ENCODE assay signal across 9 cellular contexts in genomic region chr15:45634442-45635190, GRCh38. TPM values are rescaled to one million over a fixed set of nuclear protein-coding genes. Genes with fewer than 3 reads are reported as not detected.
DNase-seq lines count a peak whose midpoint lies in the region; ATAC-seq, FAIRE-seq and TF ChIP-seq lines count a peak whose summit lies in the region.
"Had no signal": no experiment of that assay in that cellular context is flagged by ENCODE, and none has a peak within 500 bp of the region (broad histone marks: within the 10 kb centered on the region; RNA-seq: fewer than 3 reads in every experiment).

Gene SQOR, plus strand, starts transcription at chr15:45635029. Its CDS starts 23,895 bp downstream, at chr15:45658924.

- intact Hi-C loops in left cardiac atrium (cut with DNase I) (no loop called here), vagina (cut with DNase I) (no loop called here)

- no peaks in the 10 kb centered on the region for H3K9me3 ChIP-seq in vagina

- FAIRE-seq in GM19239 (lab: Jason Lieb, UNC): peak; percentile 23
- FAIRE-seq: islet of Langerhans had no signal

- no peak for TF ChIP-seq CTCF in vagina (IDR thresholded peaks at IDR 0.05)

- ATAC-seq in HG03439 (IDR thresholded peaks at IDR 0.05; ENCODE audit: unreplicated experiment): peak; percentile 81
- peak; percentile 88 to 91 for ATAC-seq in left cardiac atrium

- peak in 1 of 2 donors; percentile 35 for TF ChIP-seq POLR2A in vagina (IDR thresholded peaks at IDR 0.05)

- H3K4me1 ChIP-seq in vagina: peaks cover 62% of the 10 kb centered on the region

- H3K36me3 ChIP-seq in vagina: no peaks in the 10 kb centered on the region

- H3K27ac ChIP-seq in vagina: peak within 1 kb of the TSS; percentile 83

- DNase-seq in C1 segment of cervical spinal cord (lab: John Stamatoyannopoulos, UW) (peak in 10 of 14 donors; percentile 21 to 79 (median 51)), GM19239 (ENCODE audit: insufficient read length, low spot score) (peak; percentile 47), SKM-1 (lab: John Stamatoyannopoulos, UW; ENCODE audit: unreplicated experiment) (peak; percentile 75), left cardiac atrium (peak; percentile 92), putamen (ENCODE audit: low spot score) (peak; percentile 56), vagina (ENCODE audit: extremely low spot score in 2 of 2) (no peak)
- DNase-seq in activated naive CD8-positive, alpha-beta T cell treated with anti-CD3 and anti-CD28 coated beads, Interleukin-2, amount 50 U/mL, for 16 hours (ENCODE audit: low read depth, low spot score): peak; percentile 23

- peak within 1 kb of the TSS; percentile 54 to 62 for H3K4me3 ChIP-seq in vagina

- H3K27me3 ChIP-seq in vagina: no peaks in the 10 kb centered on the region

RNA-seq across cellular contexts. Expression of gene SQOR, which starts in this region (rescaled TPM):
- 10 to 100 TPM; 24.8 to 29.0 TPM for total RNA-seq in left cardiac atrium
- 52.8 TPM for total RNA-seq in vagina

Comparison
In these comparisons a context has a peak if more than half of its experiments do, and no peak if none do; other contexts are left out.
1. DNase-seq: peak in C1 segment of cervical spinal cord (10 of 14), GM19239 (single experiment), SKM-1 (single experiment), activated naive CD8-positive, alpha-beta T cell treated with anti-CD3 and anti-CD28 coated beads, Interleukin-2, amount 50 U/mL, for 16 hours (single experiment), left cardiac atrium (single experiment) and putamen (single experiment); none in vagina (0 of 2).